In the genomic region with DNA sequence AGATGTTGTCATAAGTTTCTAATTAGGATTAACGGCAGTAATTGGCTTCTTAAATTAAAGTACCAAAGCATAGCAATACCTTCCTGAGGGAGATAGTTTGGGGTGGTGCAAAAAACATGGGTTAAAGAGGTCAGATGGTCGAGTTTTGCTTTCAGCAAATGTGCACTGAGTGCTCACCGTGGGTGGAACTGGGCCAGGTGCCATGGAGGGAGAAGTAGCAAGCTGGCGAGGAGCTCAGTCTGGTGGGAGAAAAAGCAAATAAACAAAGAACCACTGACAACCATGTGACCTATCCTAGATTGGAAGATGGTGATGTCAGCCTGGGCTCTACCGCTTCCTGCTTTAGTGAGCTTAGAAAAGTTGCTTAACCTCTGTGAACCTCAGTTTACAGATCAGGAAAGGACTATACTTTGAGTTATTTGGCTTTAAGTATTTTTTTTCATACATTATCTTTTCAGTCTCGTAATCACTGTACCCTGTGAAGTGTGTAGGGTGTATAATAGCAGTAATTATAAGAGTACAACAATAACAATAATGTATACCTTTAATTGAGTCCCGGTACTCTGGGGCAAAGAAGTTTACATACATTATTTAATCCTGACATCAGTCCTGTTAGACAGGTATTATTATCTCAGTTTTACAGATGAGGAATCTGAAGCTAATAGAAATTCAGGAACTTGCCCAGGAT, we compare ENCODE assay signal across 9 cellular contexts.
DNase-seq lines count a peak whose midpoint lies in the region; ATAC-seq, FAIRE-seq and TF ChIP-seq lines count a peak whose summit lies in the region.
"Had no signal": no experiment of that assay in that cellular context is flagged by ENCODE, and none has a peak within 500 bp of the region (broad histone marks: within the 10 kb centered on the region; RNA-seq: fewer than 3 reads in every experiment).

No MANE protein-coding gene starts in this region.

- no peaks in the 10 kb centered on the region for H3K9me1 ChIP-seq in K562 (ENCODE audit: control insufficient read depth, insufficient read depth, low read length)

- H4K20me1 ChIP-seq in OCI-LY3 (ENCODE audit: insufficient read depth, low read length) (no peaks in the 10 kb centered on the region), K562 (replicated peaks; ENCODE audit: control insufficient read depth, insufficient read depth, low read length) (no peaks in the 10 kb centered on the region)

- 57% methylated on average over 5 of the region's 7 CpGs for WGBS in K562 (ENCODE audit: insufficient coverage, low coverage, missing lambda C conversion rate)

- TF ChIP-seq EP300 in K562 (IDR thresholded peaks at IDR 0.05; ENCODE audit: low read length) = no peak

- H3K4me1 ChIP-seq in OCI-LY3 (ENCODE audit: low read length) = peaks cover 25% of the 10 kb centered on the region
- H3K4me1 ChIP-seq in K562 (replicated peaks in 1 of 2; ENCODE audit: control insufficient read depth in 2 of 2, insufficient read depth in 2 of 2, low read length in 2 of 2) = peaks cover 0 to 4% of the 10 kb centered on the region in 2 experiments; a peak in 2 of 5 replicates

- in situ Hi-C loops in K562 (cut with MboI) = loop anchor here (10.0 kb wide), 1 partner anchor 92 kb away; no protein-coding TSS in a partner anchor

- H3K4me3 ChIP-seq in OCI-LY3 (ENCODE audit: low read length) (peak overlapping the region; percentile 49), K562 (no peak overlapping the region)

- POLR2A ChIA-PET in K562 (lab: Yijun Ruan, JAX) = interaction anchor here (0.9 to 1.4 kb wide), 3 partner anchors 7 to 18 kb away, joined by 3 read pairs; no protein-coding TSS in a partner anchor

- TF ChIP-seq POLR2A in K562 (conservative IDR thresholded peaks at IDR 0.05) = no peak

- no peak overlapping the region for H2AFZ ChIP-seq in OCI-LY3 (ENCODE audit: low read depth, low read length)
- H2AFZ ChIP-seq in K562 (ENCODE audit: low read depth, low read length) = no peak overlapping the region

- no peak for TF ChIP-seq CTCF in OCI-LY3 (IDR thresholded peaks at IDR 0.05; ENCODE audit: low read depth, low read length)
- no peak for TF ChIP-seq CTCF in K562 (IDR thresholded peaks at IDR 0.05 in 2 of 3, conservative IDR thresholded peaks at IDR 0.05 in 1 of 3; ENCODE audit: insufficient read depth in 2 of 3, low read depth in 1 of 3, low read length in 3 of 3)

- ATAC-seq in GM19468 (IDR thresholded peaks at IDR 0.05; ENCODE audit: extremely low read depth, unreplicated experiment) (peak; percentile 32), K562 (no peak)
- ATAC-seq in activated CD4-positive, CD25-positive, alpha-beta regulatory T cell treated with anti-CD3 and anti-CD28 coated beads, Interleukin-2, amount 50 U/mL, for 24 hours = no peak

- no peak for TF ChIP-seq RAD21 in K562 (CRISPR knock-in tag; conservative IDR thresholded peaks at IDR 0.05 in 1 of 2, IDR thresholded peaks at IDR 0.05 in 1 of 2)

- H3K4me2 ChIP-seq in OCI-LY3 (ENCODE audit: low read length) = peak overlapping the region; percentile 83
- H3K4me2 ChIP-seq in K562 (ENCODE audit: insufficient read depth, low read length) = no peak overlapping the region

- DNase-seq in DMS53 (lab: John Stamatoyannopoulos, UW) = peak; percentile 67
- peak; percentile 60 for DNase-seq in HK-2 (ENCODE audit: unreplicated experiment)
- DNase-seq in K562 (ENCODE audit: extremely low read depth in 1 of 4, low spot score in 3 of 4) = no peak
- DNase-seq in hepatic stellate cell (ENCODE audit: low spot score) = peak; percentile 73
- peak; percentile 2 to 13 for DNase-seq in stimulated activated CD8-positive, alpha-beta memory T cell treated with anti-CD3 and anti-CD28 coated beads, Interleukin-2, amount 100 ng/mL, for 1 hour (ENCODE audit: low read depth in 2 of 2)

- H3K36me3 ChIP-seq in OCI-LY3 (replicated peaks; ENCODE audit: low read depth, low read length) = no peaks in the 10 kb centered on the region
- peaks cover 46% of the 10 kb centered on the region; the same call in 2 of the 3 replicates for H3K36me3 ChIP-seq in K562 (ENCODE audit: control insufficient read depth, insufficient read depth, low read length)

- H3K9ac ChIP-seq in OCI-LY3 (ENCODE audit: low read length) (no peak overlapping the region), K562 (ENCODE audit: insufficient read depth in 1 of 2, low read depth in 2 of 2, low read length in 2 of 2) (no peak overlapping the region)

- H3K27me3 ChIP-seq in OCI-LY3 (ENCODE audit: low read depth, low read length) (no peaks in the 10 kb centered on the region), K562 (ENCODE audit: control insufficient read depth in 2 of 2, insufficient read depth in 2 of 2, low read length in 2 of 2) (no peaks in the 10 kb centered on the region)

- no peaks in the 10 kb centered on the region for H3K9me3 ChIP-seq in OCI-LY3 (ENCODE audit: insufficient read depth, low read length)
- no peaks in the 10 kb centered on the region for H3K9me3 ChIP-seq in K562 (replicated peaks; ENCODE audit: control insufficient read depth, insufficient read depth, low read depth, low read length)

- CTCF ChIA-PET in K562 (lab: Yijun Ruan, JAX; ENCODE audit: low intra/inter-chr PET ratio) = interaction anchor here (0.6 to 1.4 kb wide), 2 partner anchors 8 to 90 kb away, joined by 3 to 4 read pairs; no protein-coding TSS in a partner anchor

- FAIRE-seq in K562 (lab: Jason Lieb, UNC) = no peak
- FAIRE-seq: TTC549 had no signal

- intact Hi-C loops in K562 (cut with micrococcal nuclease) = loop anchor here (2.0 to 5.0 kb wide), 2 partner anchors 56 to 90 kb away; no protein-coding TSS in a partner anchor

- H3K79me2 ChIP-seq in OCI-LY3 (ENCODE audit: low read length) (no peaks in the 10 kb centered on the region), K562 (ENCODE audit: control insufficient read depth, insufficient read depth, low read length) (no peaks in the 10 kb centered on the region)

- no peak overlapping the region for H3K27ac ChIP-seq in OCI-LY3 (ENCODE audit: low read length)
- no peak overlapping the region for H3K27ac ChIP-seq in K562 (ENCODE audit: extremely low read depth, low read depth, low read length)

- BruUV-seq in K562 (replicated peaks; lab: Mats Ljungman, UMichigan) = no TSS peak

TF ChIP-seq in K562, 482 proteins besides CTCF, POLR2A, EP300 and RAD21 (continues in another document):
- TF ChIP-seq, protein P1, sequence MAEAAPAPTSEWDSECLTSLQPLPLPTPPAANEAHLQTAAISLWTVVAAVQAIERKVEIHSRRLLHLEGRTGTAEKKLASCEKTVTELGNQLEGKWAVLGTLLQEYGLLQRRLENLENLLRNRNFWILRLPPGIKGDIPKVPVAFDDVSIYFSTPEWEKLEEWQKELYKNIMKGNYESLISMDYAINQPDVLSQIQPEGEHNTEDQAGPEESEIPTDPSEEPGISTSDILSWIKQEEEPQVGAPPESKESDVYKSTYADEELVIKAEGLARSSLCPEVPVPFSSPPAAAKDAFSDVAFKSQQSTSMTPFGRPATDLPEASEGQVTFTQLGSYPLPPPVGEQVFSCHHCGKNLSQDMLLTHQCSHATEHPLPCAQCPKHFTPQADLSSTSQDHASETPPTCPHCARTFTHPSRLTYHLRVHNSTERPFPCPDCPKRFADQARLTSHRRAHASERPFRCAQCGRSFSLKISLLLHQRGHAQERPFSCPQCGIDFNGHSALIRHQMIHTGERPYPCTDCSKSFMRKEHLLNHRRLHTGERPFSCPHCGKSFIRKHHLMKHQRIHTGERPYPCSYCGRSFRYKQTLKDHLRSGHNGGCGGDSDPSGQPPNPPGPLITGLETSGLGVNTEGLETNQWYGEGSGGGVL (CRISPR knock-in tag; IDR thresholded peaks at IDR 0.05) = no peak

Comparison
In these comparisons a context has a peak if more than half of its experiments do, and no peak if none do; other contexts are left out.
1. DNase-seq: peak in DMS53 (single experiment), HK-2 (single experiment), hepatic stellate cell (single experiment) and stimulated activated CD8-positive, alpha-beta memory T cell treated with anti-CD3 and anti-CD28 coated beads, Interleukin-2, amount 100 ng/mL, for 1 hour (2 of 2); none in K562 (0 of 4).